24 cellular contexts compared by ENCODE assay signal in the genomic region with DNA sequence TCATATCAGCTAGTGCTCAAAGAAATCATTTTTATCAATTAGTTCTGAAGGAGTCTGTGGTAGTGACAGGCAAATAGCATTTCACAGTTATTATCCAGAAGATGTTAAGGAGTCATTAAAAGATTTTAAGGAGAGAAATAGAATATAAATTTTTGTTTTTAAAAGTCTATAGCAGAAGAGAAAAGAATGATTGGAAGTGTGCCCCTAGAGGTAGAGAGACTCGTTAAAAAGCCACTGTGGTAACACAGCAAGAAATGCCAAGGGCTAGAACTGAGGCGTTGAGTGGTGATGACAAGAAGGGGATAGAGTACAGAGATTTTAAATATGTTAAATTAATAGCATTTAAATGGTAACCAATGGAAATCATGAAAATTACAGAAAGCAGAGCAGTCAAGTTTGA.
"Had no signal": no experiment of that assay in that cellular context is flagged by ENCODE, and none has a peak within 500 bp of the region (broad histone marks: within the 10 kb centered on the region; RNA-seq: fewer than 3 reads in every experiment).

No MANE protein-coding gene starts in this region.

- H3K9me3 ChIP-seq: transverse colon had no signal

- ATAC-seq: activated CD8-positive, alpha-beta T cell treated with anti-CD3 and anti-CD28 coated beads, Interleukin-2, amount 10 ng/mL, durations not matched to agents 7 days and 5 days; activated T-cell treated with anti-CD3 and anti-CD28 coated beads, Interleukin-2, amount 50 U/mL, for 72 hours; naive thymus-derived CD8-positive, alpha-beta T cell had no signal

- H3K27ac Mint-ChIP-seq: activated CD4-positive, alpha-beta T cell treated with anti-CD3 and anti-CD28 coated beads, Interleukin-2, amount 10 ng/mL, durations not matched to agents 24 days and 14 days; activated CD8-positive, alpha-beta T cell treated with anti-CD3 and anti-CD28 coated beads, Interleukin-2, amount 10 ng/mL, durations not matched to agents 7 days and 5 days; activated naive CD8-positive, alpha-beta T cell; activated T-cell treated with anti-CD3 and anti-CD28 coated beads, Interleukin-2, amount 50 U/mL, for 72 hours; memory B cell; naive thymus-derived CD8-positive, alpha-beta T cell had no signal

- H3K27me3 ChIP-seq: transverse colon had no signal

- H3K4me1 ChIP-seq: transverse colon had no signal

- H3K9me3 Mint-ChIP-seq: activated CD4-positive, alpha-beta T cell treated with anti-CD3 and anti-CD28 coated beads, Interleukin-2, amount 10 ng/mL, durations not matched to agents 24 days and 14 days; memory B cell had no signal

- H3K27me3 Mint-ChIP-seq: activated CD4-positive, alpha-beta T cell treated with anti-CD3 and anti-CD28 coated beads, Interleukin-2, amount 10 ng/mL, durations not matched to agents 24 days and 14 days; activated naive CD8-positive, alpha-beta T cell had no signal

- FAIRE-seq: frontal cortex, kidney, small intestine, TTC549 had no signal

- H3K36me3 ChIP-seq: transverse colon had no signal

- DNase-seq: activated CD4-positive, alpha-beta T cell treated with anti-CD3 and anti-CD28 coated beads, Interleukin-2, amount 10 ng/mL, durations not matched to agents 24 days and 14 days; activated CD4-positive, CD25-positive, alpha-beta regulatory T cell; activated CD8-positive, alpha-beta memory T cell treated with anti-CD3 and anti-CD28 coated beads, Interleukin-2, amount 50 U/mL, for 4 hours; activated CD8-positive, alpha-beta T cell treated with anti-CD3 and anti-CD28 coated beads, Interleukin-2, amount 10 ng/mL, durations not matched to agents 7 days and 5 days; activated gamma-delta T cell; activated T-cell treated with anti-CD3 and anti-CD28 coated beads, Interleukin-2, amount 50 U/mL, for 72 hours; amniotic stem cell; effector memory CD4-positive, alpha-beta T cell; hippocampal formation; kidney; left ventricle myocardium superior; naive thymus-derived CD8-positive, alpha-beta T cell; retina; small intestine; stimulated activated CD4-positive, alpha-beta T cell treated with anti-CD3 and anti-CD28 coated beads, Interleukin-4, amount 100 ng/mL, for 4 hours; stimulated activated CD8-positive, alpha-beta memory T cell treated with anti-CD3 and anti-CD28 coated beads, Interleukin-4, amount 100 ng/mL, for 48 hours; stimulated activated naive CD4-positive, alpha-beta T cell treated with Interleukin-2 at 50 U/mL for 16 hours; substantia nigra; T-helper 2 cell; transverse colon had no signal

- H3K4me1 Mint-ChIP-seq: activated CD4-positive, alpha-beta T cell treated with anti-CD3 and anti-CD28 coated beads, Interleukin-2, amount 10 ng/mL, durations not matched to agents 24 days and 14 days; memory B cell; naive thymus-derived CD8-positive, alpha-beta T cell had no signal

- H3K36me3 Mint-ChIP-seq: activated naive CD8-positive, alpha-beta T cell; memory B cell; naive thymus-derived CD8-positive, alpha-beta T cell had no signal

- H3K27ac ChIP-seq: transverse colon had no signal

- H3K4me3 Mint-ChIP-seq: activated CD4-positive, alpha-beta T cell treated with anti-CD3 and anti-CD28 coated beads, Interleukin-2, amount 10 ng/mL, durations not matched to agents 24 days and 14 days; activated CD8-positive, alpha-beta T cell treated with anti-CD3 and anti-CD28 coated beads, Interleukin-2, amount 10 ng/mL, durations not matched to agents 7 days and 5 days; activated naive CD8-positive, alpha-beta T cell; activated T-cell treated with anti-CD3 and anti-CD28 coated beads, Interleukin-2, amount 50 U/mL, for 72 hours; memory B cell; naive thymus-derived CD8-positive, alpha-beta T cell had no signal

- H3K4me3 ChIP-seq: transverse colon had no signal
